8 cellular contexts compared by ENCODE assay signal in genomic region chr3:136070953-136071949, GRCh38.
DNase-seq lines count a peak whose midpoint lies in the region; ATAC-seq and TF ChIP-seq lines count a peak whose summit lies in the region.

No MANE protein-coding gene starts in this region.

- H3K9ac ChIP-seq in H9 (ENCODE audit: extremely low read depth, insufficient read length, low read length) = no peak overlapping the region

- no peak overlapping the region for H2BK12ac ChIP-seq in H9 (ENCODE audit: insufficient read length, low read depth, low read length)

- H3K27ac Mint-ChIP-seq in H9 (peak overlapping the region in 2 of 3 experiments; percentile 20 to 62; a peak in 4 of 7 replicates), WTC11 (no peak overlapping the region)

- H3K4me2 ChIP-seq in H9 (ENCODE audit: insufficient read depth, insufficient read length, low read length) = no peak overlapping the region

- H3K27me3 Mint-ChIP-seq in H9 (ENCODE audit: low read depth) = no peaks in the 10 kb centered on the region
- no peaks in the 10 kb centered on the region for H3K27me3 Mint-ChIP-seq in WTC11 (ENCODE audit: low read depth)

- no peak overlapping the region for H2BK120ac ChIP-seq in H9 (ENCODE audit: low read depth, low read length, poor library complexity, severe bottlenecking)

- no peak overlapping the region for H2BK15ac ChIP-seq in H9 (ENCODE audit: low read depth, low read length)

- H4K5ac ChIP-seq in H9 (ENCODE audit: insufficient read length, low read depth, low read length) = no peak overlapping the region

- H4K20me1 ChIP-seq in H9 (ENCODE audit: control insufficient read depth, insufficient read depth, insufficient read length) = no peaks in the 10 kb centered on the region

- H3K79me1 ChIP-seq in H9 (ENCODE audit: insufficient read depth, low read depth, low read length, poor library complexity, severe bottlenecking) = no peaks in the 10 kb centered on the region

- no CpG with 5 or more reads among the region's 9 CpGs for WGBS in H9 (ENCODE audit: extremely low coverage, insufficient read length, low lambda C conversion rate)

- no peak overlapping the region for H3K18ac ChIP-seq in H9 (ENCODE audit: insufficient read length, low read depth, low read length)

- no peak overlapping the region for H2BK5ac ChIP-seq in H9 (ENCODE audit: insufficient read length, low read length)

- no TSS peak for BruUV-seq in A673 (replicated peaks; lab: Mats Ljungman, UMichigan)

- CTCF ChIA-PET in A673 (lab: Charles Lee) (interaction anchor here (1.5 to 1.7 kb wide), 2 partner anchors 682 to 961 kb away, joined by 3 to 8 read pairs; partner anchors contain the start of gene STAG1), WTC11 (lab: Charles Lee) (interaction anchor here (1.5 to 2.5 kb wide), 5 partner anchors 81 to 943 kb away, joined by 3 to 10 read pairs (median 4); no protein-coding TSS in a partner anchor), GM10248 (lab: Yijun Ruan, JAX) (interaction anchor here (0.8 to 4.9 kb wide), 9 partner anchors 19 to 1035 kb away, joined by 3 to 19 read pairs (median 3); partner anchors contain the start of gene STAG1)

- H3K4me1 Mint-ChIP-seq in H9 (peaks cover 2 to 3% of the 10 kb centered on the region in 2 experiments; a peak in 3 of 4 replicates), WTC11 (peaks cover 5% of the 10 kb centered on the region)

- peak; percentile 65 for ATAC-seq in WTC11
- no peak for ATAC-seq in HG02981 (IDR thresholded peaks at IDR 0.05; ENCODE audit: unreplicated experiment)
- ATAC-seq in HG02571 (IDR thresholded peaks at IDR 0.05; ENCODE audit: unreplicated experiment) = no peak

- DNase-seq in A673 (ENCODE audit: low spot score) (peak; percentile 54), H9 (no peak), WTC11 (ENCODE audit: low spot score) (no peak), islet precursor cell (peak; percentile 98), GM10248 (ENCODE audit: extremely low spot score) (no peak)
- DNase-seq in activated naive CD4-positive, alpha-beta T cell treated with anti-CD3 and anti-CD28 coated beads, Interleukin-2, amount 50 U/mL, for 16 hours = no peak

- H3K14ac ChIP-seq in H9 (ENCODE audit: insufficient read depth, low read length) = no peak overlapping the region

- H3K27ac ChIP-seq in A673 (ENCODE audit: low read depth, low read length, poor library complexity, severe bottlenecking) (no peak overlapping the region), H9 (ENCODE audit: insufficient read length, low read depth, low read length) (no peak overlapping the region)

- no peaks in the 10 kb centered on the region for H3K23me2 ChIP-seq in H9 (ENCODE audit: insufficient read length, low read depth, low read length, poor library complexity, severe bottlenecking)

- H2BK20ac ChIP-seq in H9 (ENCODE audit: low read depth, low read length, poor library complexity, severe bottlenecking) = no peak overlapping the region

- intact Hi-C loops in A673 (cut with micrococcal nuclease; ENCODE audit: unreplicated experiment) = loop anchor here (10.0 kb wide), 2 partner anchors 274 to 1034 kb away; no protein-coding TSS in a partner anchor

- no peak overlapping the region for H3K56ac ChIP-seq in H9 (ENCODE audit: insufficient read length, low read depth, low read length)

- H3K79me2 ChIP-seq in H9 (ENCODE audit: insufficient read depth, low read length) = no peaks in the 10 kb centered on the region

- no peak overlapping the region for H4K91ac ChIP-seq in H9 (ENCODE audit: insufficient read length, low read depth, low read length)

- H3K23ac ChIP-seq in H9 (ENCODE audit: insufficient read length, low read depth, low read length) = no peak overlapping the region

- H3K27me3 ChIP-seq in A673 (replicated peaks; ENCODE audit: insufficient read depth, low read depth, low read length, poor library complexity) (no peaks in the 10 kb centered on the region), H9 (ENCODE audit: insufficient read depth, low read length) (no peaks in the 10 kb centered on the region)

- H3K4me1 ChIP-seq in A673 (ENCODE audit: insufficient read depth, low read length, poor library complexity, severe bottlenecking) = peaks cover 7% of the 10 kb centered on the region
- H3K4me1 ChIP-seq in H9 (ENCODE audit: insufficient read depth, low read length) = no peaks in the 10 kb centered on the region

- peak; percentile 57 for TF ChIP-seq CTCF in A673 (conservative IDR thresholded peaks at IDR 0.05; ENCODE audit: low read depth, low read length)
- TF ChIP-seq CTCF in H9 (conservative IDR thresholded peaks at IDR 0.05) = no peak; the same call in 2 of the 3 replicates
- TF ChIP-seq CTCF in WTC11 (IDR thresholded peaks at IDR 0.05) = no peak
- TF ChIP-seq CTCF in GM10248 (IDR thresholded peaks at IDR 0.05; ENCODE audit: control extremely low read depth, extremely low read depth, low read depth, missing control alignments) = no peak

- H3K36me3 ChIP-seq in A673 (ENCODE audit: insufficient read depth, low read length, poor library complexity, severe bottlenecking) = no peaks in the 10 kb centered on the region

- H3K4me3 Mint-ChIP-seq in H9 (no peak overlapping the region), WTC11 (no peak overlapping the region)

- H3K36me3 Mint-ChIP-seq in H9 (ENCODE audit: insufficient read depth in 1 of 3, low read depth in 3 of 3) = peaks cover 0 to 15% (median 5%) of the 10 kb centered on the region in 3 experiments; a peak in 4 of 7 replicates
- H3K36me3 Mint-ChIP-seq in WTC11 = peaks cover 6% of the 10 kb centered on the region

- H3K9me3 ChIP-seq in A673 (ENCODE audit: low read depth, low read length, poor library complexity, severe bottlenecking) (no peaks in the 10 kb centered on the region), H9 (ENCODE audit: control insufficient read depth, low read depth, low read length) (no peaks in the 10 kb centered on the region)

- no peak overlapping the region for H2AFZ ChIP-seq in H9 (ENCODE audit: low read length)

- H3T11ph ChIP-seq in H9 (ENCODE audit: low read length) = no peak overlapping the region

- no peak overlapping the region for H3K4ac ChIP-seq in H9 (ENCODE audit: low read depth, low read length)

- H3K4me3 ChIP-seq in A673 (ENCODE audit: low read depth, low read length, poor library complexity, severe bottlenecking) = no peak overlapping the region

- H4K8ac ChIP-seq in H9 (replicated peaks; ENCODE audit: insufficient read length, low read depth, low read length) = no peak overlapping the region

- H3K9me3 Mint-ChIP-seq in H9 (no peaks in the 10 kb centered on the region), WTC11 (no peaks in the 10 kb centered on the region)

- POLR2A ChIA-PET in A673 (lab: Charles Lee; ENCODE audit: low non-redundant PET) (interaction anchor here (0.5 to 0.6 kb wide), 2 partner anchors 201 to 1595 kb away, joined by 3 read pairs; no protein-coding TSS in a partner anchor), WTC11 (lab: Charles Lee) (no interaction called here), GM10248 (lab: Yijun Ruan, JAX) (no interaction called here)

- no peak overlapping the region for H2AK5ac ChIP-seq in H9 (ENCODE audit: insufficient read length, low read length)

TF ChIP-seq in WTC11, 78 proteins besides CTCF, POLR2A, EP300 and RAD21 (continues in another document):
- TF ChIP-seq ZNF671 (CRISPR knock-in tag; IDR thresholded peaks at IDR 0.05) (no peak), NR1H2 (CRISPR knock-in tag; IDR thresholded peaks at IDR 0.05) (no peak), STAT6 (CRISPR knock-in tag; conservative IDR thresholded peaks at IDR 0.05; ENCODE audit: low read depth) (no peak)

Comparison
In these comparisons a context has a peak if more than half of its experiments do, and no peak if none do; other contexts are left out.
1. DNase-seq: peak in A673 (single experiment) and islet precursor cell (single experiment); none in H9 (single experiment), WTC11 (single experiment), activated naive CD4-positive, alpha-beta T cell treated with anti-CD3 and anti-CD28 coated beads, Interleukin-2, amount 50 U/mL, for 16 hours (single experiment) and GM10248 (single experiment).